Comparison of ENCODE assay signal across 1 cellular context in genomic region chr22:37552560-37553163, GRCh38.
TF ChIP-seq lines count a peak whose summit lies in the region.

No MANE protein-coding gene starts in this region.

TF ChIP-seq in endothelial cell of umbilical vein, 7 proteins besides CTCF, POLR2A, EP300 and RAD21 (continued from another document):
- TF ChIP-seq, protein P1, sequence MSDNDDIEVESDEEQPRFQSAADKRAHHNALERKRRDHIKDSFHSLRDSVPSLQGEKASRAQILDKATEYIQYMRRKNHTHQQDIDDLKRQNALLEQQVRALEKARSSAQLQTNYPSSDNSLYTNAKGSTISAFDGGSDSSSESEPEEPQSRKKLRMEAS (IDR thresholded peaks at IDR 0.05; ENCODE audit: insufficient read depth, insufficient read length): no peak
- TF ChIP-seq FOS (IDR thresholded peaks at IDR 0.05; ENCODE audit: borderline replicate concordance, insufficient read depth, low read length) (no peak), POLR2AphosphoS5 (IDR thresholded peaks at IDR 0.05; ENCODE audit: insufficient read depth, low read depth, low read length) (no peak)
